Comparison of ENCODE assay signal across 26 cellular contexts in genomic region chr10:105644559-105644958, GRCh38.
"Had no signal": no experiment of that assay in that cellular context is flagged by ENCODE, and none has a peak within 500 bp of the region (broad histone marks: within the 10 kb centered on the region; RNA-seq: fewer than 3 reads in every experiment).

No MANE protein-coding gene starts in this region.

- H3K27me3 ChIP-seq: neutrophil, right lobe of liver, spleen, thyroid gland, tibial nerve, upper lobe of right lung, uterus had no signal

- H3K27ac ChIP-seq: neutrophil, parathyroid adenoma, psoas muscle, right lobe of liver, skin epidermis, spleen, thoracic aorta, thyroid gland, upper lobe of right lung, uterus had no signal

- DNase-seq: naive thymus-derived CD4-positive, alpha-beta T cell; natural killer cell; nucleus accumbens; psoas muscle; right cardiac atrium; right lobe of liver; spleen; stimulated activated CD4-positive, alpha-beta T cell treated with anti-CD3 and anti-CD28 coated beads, Interleukin-12 subunit alpha, Interleukin-12 subunit beta, amount 100 ng/mL, for 4 hours; stimulated activated CD4-positive, alpha-beta T cell treated with anti-CD3 and anti-CD28 coated beads, Interleukin-1b, Interleukin-23, amount 100 ng/mL, for 48 hours; stimulated activated CD4-positive, alpha-beta T cell treated with anti-CD3 and anti-CD28 coated beads, Interleukin-4, amount 100 ng/mL, for 1 hour; stimulated activated CD4-positive, alpha-beta T cell treated with anti-CD3 and anti-CD28 coated beads, Interleukin-4, amount 100 ng/mL, for 4 hours; stimulated activated CD8-positive, alpha-beta memory T cell treated with anti-CD3 and anti-CD28 coated beads, Interleukin-4, amount 100 ng/mL, for 48 hours; stimulated activated naive CD4-positive, alpha-beta T cell; stimulated activated naive CD8-positive, alpha-beta T cell treated with anti-CD3 and anti-CD28 coated beads, Interleukin-15, amount 100 ng/mL, for 72 hours; stimulated activated naive CD8-positive, alpha-beta T cell treated with anti-CD3 and anti-CD28 coated beads, Interleukin-15, Interleukin-2, amounts not matched to agents 100 U/mL and 50 U/mL, for 24 hours; substantia nigra; thyroid gland; upper lobe of right lung; uterus had no signal

- H3K4me3 ChIP-seq: psoas muscle, right lobe of liver, skin epidermis, smooth muscle cell, spleen, thoracic aorta, thyroid gland, upper lobe of right lung, uterus had no signal

- H3K4me1 ChIP-seq: parathyroid adenoma, psoas muscle, right lobe of liver, spleen, thyroid gland, tibial nerve, upper lobe of right lung, uterus had no signal

- H3K36me3 ChIP-seq: neutrophil, right lobe of liver, spleen, thoracic aorta, thyroid gland, tibial nerve, upper lobe of right lung, uterus had no signal

- H3K9me3 ChIP-seq: neutrophil, psoas muscle, right lobe of liver, spleen, thoracic aorta, thyroid gland, tibial nerve, upper lobe of right lung, uterus had no signal

- ATAC-seq: naive thymus-derived CD4-positive, alpha-beta T cell; natural killer cell; psoas muscle; right cardiac atrium; right lobe of liver; stimulated activated memory B cell treated with anti-CD40 and anti-IgM and Interleukin-4, amounts not matched to agents 10 μg/mL and 1 μg/mL and 100 μg/mL, for 72 hours; stimulated activated naive CD8-positive, alpha-beta T cell treated with anti-CD3 and anti-CD28 coated beads, Interleukin-15, amount 100 ng/mL, for 72 hours; stimulated activated naive CD8-positive, alpha-beta T cell treated with anti-CD3 and anti-CD28 coated beads, Interleukin-15, Interleukin-2, amounts not matched to agents 100 U/mL and 50 U/mL, for 24 hours; upper lobe of right lung had no signal
